In genomic region chr19:36103842-36104552, GRCh38 we compare ENCODE assay signal across 1 cellular context.
TF ChIP-seq lines count a peak whose summit lies in the region.

No MANE protein-coding gene starts in this region.

TF ChIP-seq in K562, 482 proteins besides CTCF, POLR2A, EP300 and RAD21 (continued from another document):
- TF ChIP-seq ZBTB11 (CRISPR knock-in tag; IDR thresholded peaks at IDR 0.05) (no peak), STAT5B (CRISPR knock-in tag; IDR thresholded peaks at IDR 0.05) (no peak), ARNT (IDR thresholded peaks at IDR 0.05) (peak in 1 of 2 experiments; percentile 34; a peak in 1 of 4 replicates), ZNF639 (CRISPR knock-in tag; conservative IDR thresholded peaks at IDR 0.05 in 1 of 2, IDR thresholded peaks at IDR 0.05 in 1 of 2) (no peak), NRF1 (conservative IDR thresholded peaks at IDR 0.05 in 1 of 2, IDR thresholded peaks at IDR 0.05 in 1 of 2) (peak; percentile 24 to 35; a peak in 1 of 4 replicates), ZNF316 (IDR thresholded peaks at IDR 0.05) (no peak), CHD2 (IDR thresholded peaks at IDR 0.05; ENCODE audit: low read depth, low read length) (no peak), ZNF592 (IDR thresholded peaks at IDR 0.05) (peak; percentile 72), TFAP4 (CRISPR knock-in tag; IDR thresholded peaks at IDR 0.05; ENCODE audit: borderline replicate concordance) (no peak), NCOA1 (IDR thresholded peaks at IDR 0.05; ENCODE audit: low read depth) (no peak), SAP30 (IDR thresholded peaks at IDR 0.05; ENCODE audit: borderline replicate concordance, insufficient read depth, low read depth, low read length, poor library complexity, severe bottlenecking) (no peak), DPF2 (IDR thresholded peaks at IDR 0.05) (peak; percentile 85), JUNB (CRISPR knock-in tag; conservative IDR thresholded peaks at IDR 0.05) (no peak), ZNF766 (CRISPR knock-in tag; conservative IDR thresholded peaks at IDR 0.05) (peak; percentile 72), HDAC8 (tag; IDR thresholded peaks at IDR 0.05) (no peak)
